ENCODE assay signal across 4 cellular contexts in genomic region chr5:126074538-126074937, GRCh38.
A peak's percentile ranks its signal among the peaks of the same experiment; 100 is the strongest.
TF ChIP-seq lines count a peak whose summit lies in the region.

No MANE protein-coding gene starts in this region.

TF ChIP-seq in A549, 52 proteins besides CTCF, POLR2A, EP300 and RAD21:
- TF ChIP-seq ATOH8 (CRISPR knock-in tag; IDR thresholded peaks at IDR 0.05; ENCODE audit: low read depth): no peak
- peak; percentile 50; the same call in 1 of the 2 replicates for TF ChIP-seq REST (IDR thresholded peaks at IDR 0.05)

TF ChIP-seq in GM23338, 12 proteins besides CTCF, POLR2A, EP300 and RAD21 (continued from another document):
- TF ChIP-seq REST (IDR thresholded peaks at IDR 0.05; ENCODE audit: unreplicated experiment) (peak; percentile 52), EZH2phosphoT487 (IDR thresholded peaks at IDR 0.05; ENCODE audit: unreplicated experiment) (no peak), EZH2 (IDR thresholded peaks at IDR 0.05; ENCODE audit: low read depth, unreplicated experiment) (no peak)

TF ChIP-seq in HEK293, 187 proteins besides CTCF, POLR2A, EP300 and RAD21:
- TF ChIP-seq REST (tag by site-specific recombination; IDR thresholded peaks at IDR 0.05) (peak; percentile 85), ZNF138 (tag by site-specific recombination; IDR thresholded peaks at IDR 0.05; ENCODE audit: borderline replicate concordance) (no peak)

TF ChIP-seq in Ishikawa, 13 proteins besides CTCF, POLR2A, EP300 and RAD21 (continued from another document):
- TF ChIP-seq REST (IDR thresholded peaks at IDR 0.05; ENCODE audit: low read depth) (peak; percentile 31; the same call in 1 of the 2 replicates), USF1 (IDR thresholded peaks at IDR 0.05) (no peak)
TF ChIP-seq in Ishikawa: peak in this region for 1.
